8 cellular contexts compared by ENCODE assay signal in genomic region chr17:42679001-42679491, GRCh38. TPM values are rescaled to one million over a fixed set of nuclear protein-coding genes. Genes with fewer than 3 reads are reported as not detected.
A peak's percentile ranks its signal among the peaks of the same experiment; 100 is the strongest.
DNase-seq lines count a peak whose midpoint lies in the region; TF ChIP-seq lines count a peak whose summit lies in the region.

No MANE protein-coding gene starts in this region.

- H3K27ac ChIP-seq in Peyer's patch (peak overlapping the region; percentile 88 to 96 (median 92)), breast epithelium (peak overlapping the region; percentile 93 to 96), liver (ENCODE audit: low read depth in 1 of 2, low read length in 2 of 2) (peak overlapping the region; percentile 82 to 89), subcutaneous abdominal adipose tissue (ENCODE audit: low read depth, low read length) (peak overlapping the region; percentile 85)

- no peaks in the 10 kb centered on the region for H3K9me3 Mint-ChIP-seq in IgD-negative memory B cell

- DNase-seq in DMS 273 (lab: John Stamatoyannopoulos, UW; ENCODE audit: unreplicated experiment) (peak; percentile 94), Peyer's patch (peak in 1 of 3 donors; percentile 72), breast epithelium (ENCODE audit: low spot score in 2 of 2) (peak in 1 of 2 donors; percentile 59), SW 1271 (lab: John Stamatoyannopoulos, UW) (no peak)
- DNase-seq in activated CD4-positive, CD25-positive, alpha-beta regulatory T cell (lab: John Stamatoyannopoulos, UW): no peak

- H3K9ac ChIP-seq in liver (ENCODE audit: low read depth in 1 of 2, low read length in 2 of 2) (no peak overlapping the region), subcutaneous abdominal adipose tissue (ENCODE audit: low read length in 5 of 5) (peak overlapping the region in 3 of 5 donors; percentile 58 to 75 (median 71))

- peak overlapping the region; percentile 69 to 85 (median 70) for H3K4me3 ChIP-seq in Peyer's patch
- H3K4me3 ChIP-seq in breast epithelium: peak overlapping the region; percentile 87 to 94 (median 89)
- peak overlapping the region in 2 of 3 donors; percentile 51 to 66 for H3K4me3 ChIP-seq in liver (ENCODE audit: low read depth in 1 of 3, low read length in 3 of 3)
- peak overlapping the region; percentile 54 to 74 (median 67) for H3K4me3 ChIP-seq in subcutaneous abdominal adipose tissue (ENCODE audit: low read depth in 1 of 5, low read length in 5 of 5)

- intact Hi-C loops in breast epithelium (cut with DNase I; ENCODE audit: low total_unique reads): loop anchor here (10.0 kb wide), 1 partner anchor 104 kb away; the partner anchor contains the start of gene PSMC3IP

- peaks cover 36 to 44% (median 40%) of the 10 kb centered on the region in 3 donors for H3K4me1 Mint-ChIP-seq in IgD-negative memory B cell

- H3K4me1 ChIP-seq in Peyer's patch (peaks cover 8 to 70% (median 47%) of the 10 kb centered on the region in 4 donors), breast epithelium (peaks cover 5 to 25% of the 10 kb centered on the region in 2 donors), liver (ENCODE audit: control insufficient read depth in 4 of 4, insufficient read depth in 4 of 4, low read length in 3 of 4) (peaks cover 25 to 73% (median 43%) of the 10 kb centered on the region in 4 donors), subcutaneous abdominal adipose tissue (ENCODE audit: control insufficient read depth in 5 of 5, insufficient read depth in 5 of 5, low read length in 5 of 5) (peaks cover 7 to 87% (median 82%) of the 10 kb centered on the region in 5 donors)

- H3K36me3 ChIP-seq in Peyer's patch: no peaks in the 10 kb centered on the region
- H3K36me3 ChIP-seq in breast epithelium: no peaks in the 10 kb centered on the region
- H3K36me3 ChIP-seq in liver (ENCODE audit: control insufficient read depth in 4 of 4, insufficient read depth in 3 of 4, low read depth in 1 of 4, low read length in 3 of 4): no peaks in the 10 kb centered on the region
- no peaks in the 10 kb centered on the region for H3K36me3 ChIP-seq in subcutaneous abdominal adipose tissue (ENCODE audit: control insufficient read depth in 5 of 5, insufficient read depth in 5 of 5, low read length in 5 of 5)

- no peaks in the 10 kb centered on the region for H3K9me3 ChIP-seq in Peyer's patch
- H3K9me3 ChIP-seq in breast epithelium: no peaks in the 10 kb centered on the region
- no peaks in the 10 kb centered on the region for H3K9me3 ChIP-seq in liver (ENCODE audit: control insufficient read depth in 4 of 4, low read length in 3 of 4)
- no peaks in the 10 kb centered on the region for H3K9me3 ChIP-seq in subcutaneous abdominal adipose tissue (ENCODE audit: control insufficient read depth in 5 of 5, low read length in 5 of 5)

- peak overlapping the region; percentile 85 to 97 (median 96) for H3K4me3 Mint-ChIP-seq in IgD-negative memory B cell

- H3K36me3 Mint-ChIP-seq in IgD-negative memory B cell: no peaks in the 10 kb centered on the region

- TF ChIP-seq POLR2A in Peyer's patch (IDR thresholded peaks at IDR 0.05) (no peak), breast epithelium (IDR thresholded peaks at IDR 0.05) (no peak)

- no peak for TF ChIP-seq RAD21 in liver (IDR thresholded peaks at IDR 0.05)

- peak overlapping the region in 2 of 3 donors; percentile 93 to 96 for H3K27ac Mint-ChIP-seq in IgD-negative memory B cell

- TF ChIP-seq CTCF in Peyer's patch (IDR thresholded peaks at IDR 0.05) (no peak), breast epithelium (IDR thresholded peaks at IDR 0.05) (no peak), liver (IDR thresholded peaks at IDR 0.05; ENCODE audit: low read depth, low read length, missing input control) (no peak)

- WGBS in liver: 21% methylated on average over 16 of the region's 16 CpGs

- peaks cover 29% of the 10 kb centered on the region for H3K27me3 Mint-ChIP-seq in IgD-negative memory B cell

- no peaks in the 10 kb centered on the region for H3K27me3 ChIP-seq in Peyer's patch
- H3K27me3 ChIP-seq in breast epithelium: no peaks in the 10 kb centered on the region
- H3K27me3 ChIP-seq in liver (ENCODE audit: control insufficient read depth in 4 of 4, insufficient read depth in 4 of 4, low read length in 3 of 4): no peaks in the 10 kb centered on the region
- peaks cover 0 to 18% (median 12%) of the 10 kb centered on the region in 5 donors for H3K27me3 ChIP-seq in subcutaneous abdominal adipose tissue (ENCODE audit: control insufficient read depth in 5 of 5, insufficient read depth in 4 of 5, low read length in 5 of 5)

TF ChIP-seq in liver, 16 proteins besides CTCF, POLR2A, EP300 and RAD21:
- TF ChIP-seq FOXA2 (IDR thresholded peaks at IDR 0.05): no peak
- TF ChIP-seq FOXA1 (IDR thresholded peaks at IDR 0.05): no peak
- TF ChIP-seq ZBTB33 (IDR thresholded peaks at IDR 0.05): no peak
- TF ChIP-seq HNF4G (IDR thresholded peaks at IDR 0.05): no peak
- TF ChIP-seq HNF4A (conservative IDR thresholded peaks at IDR 0.05): no peak
- TF ChIP-seq REST (IDR thresholded peaks at IDR 0.05): no peak
- TF ChIP-seq NR2F2 (IDR thresholded peaks at IDR 0.05): no peak
- TF ChIP-seq ATF3 (IDR thresholded peaks at IDR 0.05): no peak

RNA-seq across cellular contexts. Expression of gene PLEKHH3, which starts 2.3 kb away (rescaled TPM):
- polyA plus RNA-seq in IgD-negative memory B cell (1.1 TPM), liver (10 to 100 TPM in 1 of 2 donors, 1 to 10 TPM in 1; 7.4 to 10.3 TPM)
- total RNA-seq in Peyer's patch (10 to 100 TPM in 2 of 4 donors, 1 to 10 TPM in 2; 3.5 to 14.0 (median 10.8) TPM), breast epithelium (10 to 100 TPM; 15.4 to 32.2 (median 24.6) TPM), liver (1 to 10 TPM; 4.2 to 8.5 TPM)

RNA-seq across cellular contexts. Expression of gene CCR10, which starts 2.6 kb away (rescaled TPM):
- polyA plus RNA-seq in IgD-negative memory B cell (2.1 TPM), liver (under 1 TPM; 0.17 to 0.44 TPM)
- total RNA-seq in Peyer's patch (1 to 10 TPM in 1 of 4 donors, under 1 TPM in 1, not detected in 2; 0.40 to 2.8 TPM), breast epithelium (1 to 10 TPM; 1.6 to 4.6 (median 1.9) TPM), liver (under 1 TPM; 0.05 to 0.42 TPM)

RNA-seq across cellular contexts. Expression of gene CNTNAP1, which starts 3.3 kb away (rescaled TPM):
- polyA plus RNA-seq in IgD-negative memory B cell (1.1 TPM), liver (under 1 TPM; 0.08 to 0.50 TPM)
- total RNA-seq in Peyer's patch (1 to 10 TPM in 3 of 4 donors, under 1 TPM in 1; 0.35 to 5.0 (median 1.3) TPM), breast epithelium (1 to 10 TPM; 1.8 to 4.9 (median 3.7) TPM), liver (under 1 TPM; 0.70 to 0.75 TPM)

RNA-seq across cellular contexts. Expression of gene TUBG2, which starts 20.0 kb away (rescaled TPM):
- polyA plus RNA-seq in IgD-negative memory B cell: 2.5 TPM
- total RNA-seq in Peyer's patch: 10 to 100 TPM in 3 of 4 donors, 1 to 10 TPM in 1; 5.6 to 79.2 (median 16.6) TPM
- 10 to 100 TPM; 19.2 to 27.9 (median 26.1) TPM for total RNA-seq in breast epithelium
- total RNA-seq in liver: 1 to 10 TPM; 1.4 to 5.0 TPM
- 10 to 100 TPM in 1 of 2 donors, 1 to 10 TPM in 1; 5.0 to 10.8 TPM for polyA plus RNA-seq in liver

Comparison
In these comparisons a context has a peak if more than half of its experiments do, and no peak if none do; other contexts are left out.
1. H3K9ac ChIP-seq: peak in subcutaneous abdominal adipose tissue (3 of 5); none in liver (0 of 2).
2. Peak in every context shown above with its lines, with median percentiles within 50 percentile points of each other: H3K27ac ChIP-seq and H3K4me3 ChIP-seq.